ENCODE assay signal across 26 cellular contexts in the genomic region with DNA sequence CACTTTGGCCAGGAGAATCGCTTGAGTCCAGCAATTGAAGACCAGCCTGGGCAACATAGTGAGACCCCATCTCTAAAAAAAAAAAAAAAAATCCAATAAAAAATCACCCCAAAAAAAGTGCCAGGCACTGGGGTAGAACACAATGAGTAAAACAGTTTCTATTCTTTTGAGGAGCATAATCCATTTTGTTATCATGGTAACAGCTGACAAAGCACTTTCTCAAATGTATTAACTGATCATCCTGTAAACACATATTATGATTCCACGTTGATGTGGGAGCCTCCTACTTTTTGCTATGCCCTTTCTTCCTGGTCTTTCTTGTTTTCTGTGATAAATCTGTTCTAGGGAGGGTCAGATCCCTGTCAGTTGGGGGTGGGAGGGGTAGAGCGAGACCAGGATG. TPM values are rescaled to one million over a fixed set of nuclear protein-coding genes. Genes with fewer than 3 reads are reported as not detected.
"Had no signal": no experiment of that assay in that cellular context is flagged by ENCODE, and none has a peak within 500 bp of the region (broad histone marks: within the 10 kb centered on the region; RNA-seq: fewer than 3 reads in every experiment).

No MANE protein-coding gene starts in this region.

- H3K4me1 Mint-ChIP-seq: central memory CD8-positive, alpha-beta T cell had no signal

- H3K4me1 ChIP-seq: gastrocnemius medialis, prostate gland had no signal

- H3K27ac ChIP-seq: brain microvascular endothelial cell, gastrocnemius medialis, heart left ventricle, left ventricle myocardium inferior, prostate gland, skin epidermis, stomach had no signal

- FAIRE-seq: TTC549 had no signal

- H3K36me3 ChIP-seq: brain microvascular endothelial cell, gastrocnemius medialis, heart left ventricle, left ventricle myocardium inferior, prostate gland, stomach, thoracic aorta had no signal

- H3K4me3 Mint-ChIP-seq: central memory CD8-positive, alpha-beta T cell had no signal

- DNase-seq: activated CD4-positive, alpha-beta T cell treated with anti-CD3 and anti-CD28 coated beads for 4 hours; activated naive CD4-positive, alpha-beta T cell; activated T-cell treated with anti-CD3 and anti-CD28 coated beads, Interleukin-2, amount 50 U/mL, for 72 hours; anterior cingulate cortex; brain microvascular endothelial cell; cortex of kidney; effector CD4-positive, alpha-beta T cell; gastrocnemius medialis; heart left ventricle; left ventricle myocardium inferior; mammary epithelial cell; right cardiac atrium; stimulated activated CD4-positive, alpha-beta T cell treated with anti-CD3 and anti-CD28 coated beads, Interleukin-15, amount 100 ng/mL, for 24 hours; stimulated activated CD4-positive, alpha-beta T cell treated with anti-CD3 and anti-CD28 coated beads, Interleukin-2, amount 100 ng/mL, for 48 hours; stomach had no signal

- H3K27me3 ChIP-seq: brain microvascular endothelial cell had no signal

- H3K4me3 ChIP-seq: gastrocnemius medialis, heart left ventricle, left ventricle myocardium inferior, prostate gland, skin epidermis, stomach, thoracic aorta had no signal

- ATAC-seq: esophagus mucosa, gastrocnemius medialis, heart left ventricle, right cardiac atrium had no signal

- H3K9me3 ChIP-seq: gastrocnemius medialis, heart left ventricle, left ventricle myocardium inferior, prostate gland, stomach, thoracic aorta had no signal

- H3K9me3 Mint-ChIP-seq: activated T-cell treated with anti-CD3 and anti-CD28 coated beads, Interleukin-2, amount 50 U/mL, for 72 hours; central memory CD8-positive, alpha-beta T cell had no signal

RNA-seq across cellular contexts. Expression of gene WNT8A, which starts 30.3 kb away (rescaled TPM):
- total RNA-seq: activated CD8-positive, alpha-beta memory T cell treated with anti-CD3 and anti-CD28 coated beads for 36 hours; activated T-cell treated with anti-CD3 and anti-CD28 coated beads, Interleukin-2, amount 50 U/mL, for 72 hours; esophagus mucosa; heart left ventricle; kidney epithelial cell; left ventricle myocardium inferior; mammary epithelial cell; osteocyte; right cardiac atrium; stomach; T-helper 2 cell treated with Interferon-gamma antibody and Interleukin-4, amounts not matched to agents 100 ng/mL and 5 ng/mL, for 36 hours; thoracic aorta; ureter had no signal
- polyA plus RNA-seq: heart left ventricle, mammary epithelial cell, right cardiac atrium, stomach had no signal
